In genomic region chr15:60667190-60667868, GRCh38 we compare ENCODE assay signal across 33 cellular contexts.
A peak's percentile ranks its signal among the peaks of the same experiment; 100 is the strongest.
DNase-seq lines count a peak whose midpoint lies in the region; ATAC-seq lines count a peak whose summit lies in the region.
"Had no signal": no experiment of that assay in that cellular context is flagged by ENCODE, and none has a peak within 500 bp of the region (broad histone marks: within the 10 kb centered on the region; RNA-seq: fewer than 3 reads in every experiment).

No MANE protein-coding gene starts in this region.

- no peaks in the 10 kb centered on the region for H3K27me3 Mint-ChIP-seq in activated T-cell treated with anti-CD3 and anti-CD28 coated beads, Interleukin-2, amount 50 U/mL, for 72 hours (ENCODE audit: low read depth)
- H3K27me3 Mint-ChIP-seq in T-cell, result no peaks in the 10 kb centered on the region

- H3K9me3 Mint-ChIP-seq in activated T-cell treated with anti-CD3 and anti-CD28 coated beads, Interleukin-2, amount 50 U/mL, for 72 hours, result no peaks in the 10 kb centered on the region
- H3K9me3 Mint-ChIP-seq in T-cell, result no peaks in the 10 kb centered on the region
- H3K9me3 Mint-ChIP-seq in stimulated activated effector memory CD8-positive, alpha-beta T cell treated with anti-CD3 and anti-CD28 coated beads, Interleukin-12 subunit alpha, Interleukin-12 subunit beta, amount 100 ng/mL, for 72 hours, result no peaks in the 10 kb centered on the region
- H3K9me3 Mint-ChIP-seq: activated naive CD4-positive, alpha-beta T cell treated with anti-CD3 and anti-CD28 coated beads for 36 hours; activated T-helper 1 cell treated with anti-CD3 and anti-CD28 coated beads, Interleukin-12 subunit alpha, Interleukin-12 subunit beta, Interleukin-2, Interleukin-4 antibody, amounts not matched to agents 30 ng/mL and 10 ng/mL and 1 ng/mL, durations not matched to agents 14 hours and 24 hours and 36 hours; neural crest cell; stimulated activated naive CD8-positive, alpha-beta T cell treated with anti-CD3 and anti-CD28 coated beads, Interleukin-15, amount 100 ng/mL, for 72 hours; T-helper 1 cell treated with Interleukin-12 subunit alpha and Interleukin-12 subunit beta and Interleukin-4 antibody, amounts not matched to agents 30 μg/mL and 1 μg/mL, for 36 hours had no signal

- H3K27me3 ChIP-seq in iPS-18a (ENCODE audit: control insufficient read depth, insufficient read depth, low read length), result no peaks in the 10 kb centered on the region
- H3K27me3 ChIP-seq: dorsolateral prefrontal cortex, esophagus squamous epithelium, heart right ventricle had no signal

- peak overlapping the region in 1 of 2 donors; percentile 76 for H3K4me3 Mint-ChIP-seq in activated T-cell treated with anti-CD3 and anti-CD28 coated beads, Interleukin-2, amount 50 U/mL, for 72 hours
- H3K4me3 Mint-ChIP-seq in T-cell, result peak overlapping the region; percentile 20 to 52 (median 41)
- H3K4me3 Mint-ChIP-seq in stimulated activated effector memory CD8-positive, alpha-beta T cell treated with anti-CD3 and anti-CD28 coated beads, Interleukin-12 subunit alpha, Interleukin-12 subunit beta, amount 100 ng/mL, for 72 hours, result peak overlapping the region; percentile 56
- H3K4me3 Mint-ChIP-seq: activated naive CD4-positive, alpha-beta T cell treated with anti-CD3 and anti-CD28 coated beads for 36 hours; activated T-helper 1 cell treated with anti-CD3 and anti-CD28 coated beads, Interleukin-12 subunit alpha, Interleukin-12 subunit beta, Interleukin-2, Interleukin-4 antibody, amounts not matched to agents 30 ng/mL and 10 ng/mL and 1 ng/mL, durations not matched to agents 14 hours and 24 hours and 36 hours; neural crest cell; stimulated activated naive CD8-positive, alpha-beta T cell treated with anti-CD3 and anti-CD28 coated beads, Interleukin-15, amount 100 ng/mL, for 72 hours; T-helper 1 cell treated with Interleukin-12 subunit alpha and Interleukin-12 subunit beta and Interleukin-4 antibody, amounts not matched to agents 30 μg/mL and 1 μg/mL, for 36 hours had no signal

- no peaks in the 10 kb centered on the region for H3K36me3 ChIP-seq in iPS-18a (ENCODE audit: control insufficient read depth, low read depth, low read length)
- H3K36me3 ChIP-seq: esophagus squamous epithelium, heart right ventricle, thoracic aorta had no signal

- peak overlapping the region; percentile 91 for H3K27ac Mint-ChIP-seq in activated T-cell treated with anti-CD3 and anti-CD28 coated beads, Interleukin-2, amount 50 U/mL, for 72 hours
- H3K27ac Mint-ChIP-seq in T-cell, result peak overlapping the region; percentile 71 to 80
- peak overlapping the region; percentile 80 for H3K27ac Mint-ChIP-seq in stimulated activated effector memory CD8-positive, alpha-beta T cell treated with anti-CD3 and anti-CD28 coated beads, Interleukin-12 subunit alpha, Interleukin-12 subunit beta, amount 100 ng/mL, for 72 hours
- H3K27ac Mint-ChIP-seq: activated naive CD4-positive, alpha-beta T cell treated with anti-CD3 and anti-CD28 coated beads for 36 hours; activated T-helper 1 cell treated with anti-CD3 and anti-CD28 coated beads, Interleukin-12 subunit alpha, Interleukin-12 subunit beta, Interleukin-2, Interleukin-4 antibody, amounts not matched to agents 30 ng/mL and 10 ng/mL and 1 ng/mL, durations not matched to agents 14 hours and 24 hours and 36 hours; stimulated activated naive CD8-positive, alpha-beta T cell treated with anti-CD3 and anti-CD28 coated beads, Interleukin-15, amount 100 ng/mL, for 72 hours; T-helper 1 cell treated with Interleukin-12 subunit alpha and Interleukin-12 subunit beta and Interleukin-4 antibody, amounts not matched to agents 30 μg/mL and 1 μg/mL, for 36 hours had no signal

- no peak overlapping the region for H3K27ac ChIP-seq in iPS-18a (ENCODE audit: low read length)
- H3K27ac ChIP-seq: dorsolateral prefrontal cortex, esophagus squamous epithelium, foreskin keratinocyte, heart right ventricle, parathyroid adenoma, SK-N-MC, thoracic aorta had no signal

- H3K36me3 Mint-ChIP-seq in activated T-cell treated with anti-CD3 and anti-CD28 coated beads, Interleukin-2, amount 50 U/mL, for 72 hours (ENCODE audit: insufficient read depth in 2 of 2), result no peaks in the 10 kb centered on the region
- no peaks in the 10 kb centered on the region for H3K36me3 Mint-ChIP-seq in T-cell
- H3K36me3 Mint-ChIP-seq in stimulated activated effector memory CD8-positive, alpha-beta T cell treated with anti-CD3 and anti-CD28 coated beads, Interleukin-12 subunit alpha, Interleukin-12 subunit beta, amount 100 ng/mL, for 72 hours, result no peaks in the 10 kb centered on the region

- POLR2A ChIA-PET in T-cell (lab: Charles Lee), result interaction anchor here in 1 of 2 donors (0.7 kb wide), 1 partner anchor 82 kb away, joined by 3 read pairs; no protein-coding TSS in a partner anchor

- H3K4me3 ChIP-seq in iPS-18a (ENCODE audit: low read length), result peak overlapping the region; percentile 26
- H3K4me3 ChIP-seq: dorsolateral prefrontal cortex, esophagus squamous epithelium, heart right ventricle, lung, SK-N-MC, thoracic aorta had no signal

- ATAC-seq in activated T-cell treated with anti-CD3 and anti-CD28 coated beads, Interleukin-2, amount 50 U/mL, for 72 hours (replicated peaks in 1 of 2), result no peak
- peak in 1 of 4 experiments; percentile 42 for ATAC-seq in T-cell (replicated peaks in 1 of 4)
- ATAC-seq in stimulated activated effector memory CD8-positive, alpha-beta T cell treated with anti-CD3 and anti-CD28 coated beads, Interleukin-12 subunit alpha, Interleukin-12 subunit beta, amount 100 ng/mL, for 72 hours, result no peak
- ATAC-seq: foreskin keratinocyte; heart right ventricle; PC-3; stimulated activated naive CD8-positive, alpha-beta T cell treated with anti-CD3 and anti-CD28 coated beads, Interleukin-15, amount 100 ng/mL, for 72 hours had no signal

- H3K9ac ChIP-seq in iPS-18a (ENCODE audit: low read length), result no peak overlapping the region
- H3K9ac ChIP-seq: parathyroid adenoma had no signal

- no peaks in the 10 kb centered on the region for H3K9me3 ChIP-seq in iPS-18a (ENCODE audit: control insufficient read depth, low read depth, low read length)
- H3K9me3 ChIP-seq: esophagus squamous epithelium, heart right ventricle, thoracic aorta had no signal

- no peak for DNase-seq in activated T-cell treated with anti-CD3 and anti-CD28 coated beads, Interleukin-2, amount 50 U/mL, for 72 hours
- DNase-seq in activated T-cell treated with anti-CD3 and anti-CD28 coated beads, Interleukin-2, amount 50 U/mL, for 1 hour, result no peak
- DNase-seq in T-cell, result no peak
- no peak for DNase-seq in stimulated activated effector memory CD8-positive, alpha-beta T cell treated with anti-CD3 and anti-CD28 coated beads, Interleukin-12 subunit alpha, Interleukin-12 subunit beta, amount 100 ng/mL, for 72 hours (ENCODE audit: low spot score in 2 of 2)
- no peak for DNase-seq in SKM-1 (lab: John Stamatoyannopoulos, UW; ENCODE audit: unreplicated experiment)
- no peak for DNase-seq in stimulated activated naive CD4-positive, alpha-beta T cell treated with Interleukin-2 at 50 U/mL for 16 hours (lab: John Stamatoyannopoulos, UW)
- no peak for DNase-seq in NCI-H82 treated with DMSO at 0.1 percent for 48 hours (lab: John Stamatoyannopoulos, UW; ENCODE audit: unreplicated experiment)
- DNase-seq: activated CD4-positive, CD25-positive, alpha-beta regulatory T cell treated with anti-CD3 and anti-CD28 coated beads, Interleukin-2, amount 50 U/mL, for 72 hours; activated CD8-positive, alpha-beta memory T cell treated with anti-CD3 and anti-CD28 coated beads for 24 hours; activated naive CD4-positive, alpha-beta T cell treated with anti-CD3 and anti-CD28 coated beads for 36 hours; AML-193; amniotic stem cell; dorsolateral prefrontal cortex; EL; esophagus squamous epithelium; foreskin keratinocyte; heart right ventricle; Kasumi-1; NCI-H1436; NCI-H2081; NCI-H524 treated with DMSO at 0.1 percent for 48 hours; NK-92 treated with Interleukin-12 subunit alpha and Interleukin-12 subunit beta, amount 100 ng/mL, for 24 hours; PC-3; small intestine; stimulated activated naive CD8-positive, alpha-beta T cell treated with anti-CD3 and anti-CD28 coated beads, Interleukin-15, amount 100 ng/mL, for 72 hours had no signal

- peaks cover 10% of the 10 kb centered on the region for H3K4me1 Mint-ChIP-seq in activated T-cell treated with anti-CD3 and anti-CD28 coated beads, Interleukin-2, amount 50 U/mL, for 72 hours (ENCODE audit: low read depth)
- peaks cover 4 to 23% (median 16%) of the 10 kb centered on the region in 3 donors for H3K4me1 Mint-ChIP-seq in T-cell
- peaks cover 25% of the 10 kb centered on the region for H3K4me1 Mint-ChIP-seq in stimulated activated effector memory CD8-positive, alpha-beta T cell treated with anti-CD3 and anti-CD28 coated beads, Interleukin-12 subunit alpha, Interleukin-12 subunit beta, amount 100 ng/mL, for 72 hours
- H3K4me1 Mint-ChIP-seq: neural crest cell; stimulated activated naive CD8-positive, alpha-beta T cell treated with anti-CD3 and anti-CD28 coated beads, Interleukin-15, amount 100 ng/mL, for 72 hours had no signal

- CTCF ChIA-PET in T-cell (lab: Charles Lee), result interaction anchor here in 1 of 2 donors (1.0 kb wide), 1 partner anchor 9 kb away, joined by 3 read pairs; no protein-coding TSS in a partner anchor

- H3K4me1 ChIP-seq in iPS-18a (ENCODE audit: control insufficient read depth, low read depth, low read length), result peaks cover 30% of the 10 kb centered on the region
- H3K4me1 ChIP-seq: foreskin keratinocyte, parathyroid adenoma had no signal
